Comparison of ENCODE assay signal across 1 cellular context in genomic region chr2:213316001-213316735, GRCh38.
TF ChIP-seq lines count a peak whose summit lies in the region.

No MANE protein-coding gene starts in this region.

TF ChIP-seq in GM12878, 131 proteins besides CTCF, POLR2A, EP300 and RAD21:
- TF ChIP-seq NR2C1 (IDR thresholded peaks at IDR 0.05) (no peak), KAT2A (conservative IDR thresholded peaks at IDR 0.05; ENCODE audit: control insufficient read depth, low read depth, low read length) (no peak), NR2F1 (conservative IDR thresholded peaks at IDR 0.05) (no peak), POU2F2 (IDR thresholded peaks at IDR 0.05; ENCODE audit: borderline replicate concordance, low read depth, low read length) (no peak), IKZF2 (IDR thresholded peaks at IDR 0.05) (no peak), E2F4 (IDR thresholded peaks at IDR 0.05; ENCODE audit: low read depth, low read length) (no peak), MXI1 (IDR thresholded peaks at IDR 0.05; ENCODE audit: low read depth, low read length) (no peak), ELK1 (IDR thresholded peaks at IDR 0.05; ENCODE audit: low read depth, low read length) (no peak)
